10 cellular contexts compared by ENCODE assay signal in the genomic region with DNA sequence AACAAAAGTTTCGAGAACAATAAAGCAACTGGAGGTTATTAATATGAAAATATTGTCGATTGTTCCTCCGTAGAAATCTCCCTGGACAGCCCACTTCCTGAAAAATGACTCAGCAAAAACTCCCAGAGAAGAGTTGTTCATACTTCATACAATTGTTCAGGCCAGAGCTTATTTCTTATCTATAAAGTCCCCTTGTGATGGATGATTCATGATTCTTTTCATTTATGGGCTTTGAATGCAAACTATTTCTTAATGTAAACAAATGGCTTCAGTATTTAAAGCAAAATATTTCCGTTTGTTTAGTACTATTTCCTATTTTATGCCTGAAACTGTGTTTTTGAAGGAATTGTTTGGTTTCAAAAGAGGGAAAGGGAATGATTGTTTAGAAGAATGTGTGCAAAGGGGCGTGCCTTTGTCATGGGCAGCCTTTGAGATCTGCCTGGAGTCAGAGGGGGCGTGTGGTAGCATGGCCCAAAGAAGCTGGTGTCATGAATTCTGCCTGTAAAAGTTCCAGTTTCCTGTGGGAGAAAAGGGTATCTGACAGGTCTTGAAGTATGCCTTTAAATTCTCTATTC. TPM values are rescaled to one million over a fixed set of nuclear protein-coding genes. Genes with fewer than 3 reads are reported as not detected.
A peak's percentile ranks its signal among the peaks of the same experiment; 100 is the strongest.
DNase-seq lines count a peak whose midpoint lies in the region; ATAC-seq and TF ChIP-seq lines count a peak whose summit lies in the region.
"Had no signal": no experiment of that assay in that cellular context is flagged by ENCODE, and none has a peak within 500 bp of the region (broad histone marks: within the 10 kb centered on the region; RNA-seq: fewer than 3 reads in every experiment).

No MANE protein-coding gene starts in this region.

- no peaks in the 10 kb centered on the region for H3K36me3 ChIP-seq in Panc1 (ENCODE audit: control insufficient read depth, insufficient read depth, low read length)
- H3K36me3 ChIP-seq: uterus had no signal

- CTCF ChIA-PET in Panc1 (lab: Charles Lee), result interaction anchor here (1.2 kb wide), 1 partner anchor 16 kb away, joined by 4 read pairs; no protein-coding TSS in a partner anchor

- no TSS peak for BruUV-seq in Panc1 (replicated peaks; lab: Mats Ljungman, UMichigan)

- H3K4me1 ChIP-seq in Panc1 (ENCODE audit: control insufficient read depth, insufficient read depth, low read length), result no peaks in the 10 kb centered on the region
- H3K4me1 ChIP-seq: uterus had no signal

- H3K9me3 ChIP-seq in Panc1 (ENCODE audit: control insufficient read depth, insufficient read depth, low read depth, low read length), result no peaks in the 10 kb centered on the region
- H3K9me3 ChIP-seq: uterus had no signal

- ATAC-seq in Panc1 (peak; percentile 60), GM18858 (IDR thresholded peaks at IDR 0.05; ENCODE audit: unreplicated experiment) (no peak), HG03520 (IDR thresholded peaks at IDR 0.05; ENCODE audit: unreplicated experiment) (no peak)

- peak overlapping the region; percentile 19; the same call in 1 of the 2 replicates for H3K27ac ChIP-seq in Panc1 (ENCODE audit: low read length)

- peak; percentile 25 for DNase-seq in GM13976 (ENCODE audit: low spot score)
- DNase-seq in Panc1 (ENCODE audit: low read depth, low spot score), result no peak
- DNase-seq in fibroblast of gingiva (ENCODE audit: low read depth), result peak; percentile 68
- peak; percentile 75 for DNase-seq in retinal pigment epithelial cell (ENCODE audit: low read depth)
- no peak for DNase-seq in effector CD4-positive, alpha-beta T cell
- no peak for DNase-seq in NCI-H146 (lab: John Stamatoyannopoulos, UW)
- DNase-seq: activated CD4-positive, CD25-positive, alpha-beta regulatory T cell; uterus had no signal

- in situ Hi-C loops in GM13976 (cut with MboI; ENCODE audit: low sequenced_read_pairs, unreplicated experiment), result no loop called here
- in situ Hi-C loops in Panc1 (cut with HindIII; ENCODE audit: low pct_unique_long_range_greater_than_20kb, low sequenced_read_pairs), result no loop called here

- peaks cover 3% of the 10 kb centered on the region; the same call in 1 of the 2 replicates for H3K27me3 ChIP-seq in Panc1 (ENCODE audit: control insufficient read depth, insufficient read depth, low read length)
- H3K27me3 ChIP-seq: uterus had no signal

- H3K4me3 ChIP-seq in Panc1 (ENCODE audit: low read depth in 2 of 2, low read length in 2 of 2) (no peak overlapping the region), retinal pigment epithelial cell (ENCODE audit: low read length) (no peak overlapping the region)
- H3K4me3 ChIP-seq: uterus had no signal

- intact Hi-C loops in Panc1 (cut with micrococcal nuclease; ENCODE audit: unreplicated experiment), result no loop called here

- POLR2A ChIA-PET in Panc1 (lab: Charles Lee), result no interaction called here

- TF ChIP-seq CTCF in GM13976 (IDR thresholded peaks at IDR 0.05; ENCODE audit: borderline replicate concordance, control extremely low read depth, extremely low read depth, insufficient read depth, missing control alignments), result no peak
- no peak for TF ChIP-seq CTCF in Panc1 (IDR thresholded peaks at IDR 0.05)
- TF ChIP-seq CTCF in retinal pigment epithelial cell (conservative IDR thresholded peaks at IDR 0.05; ENCODE audit: low read depth, low read length), result no peak

RNA-seq across cellular contexts. Expression of a gene that starts 26.2 kb away (rescaled TPM):
- total RNA-seq in Panc1 (2021; ENCODE audit: unreplicated experiment), result 17.0 TPM
- polyA plus RNA-seq in Panc1 (2012; ENCODE audit: insufficient read length), result 7.8 TPM

Comparison
In these comparisons a context has a peak if more than half of its experiments do, and no peak if none do; other contexts are left out.
1. DNase-seq: peak in GM13976 (single experiment), fibroblast of gingiva (single experiment) and retinal pigment epithelial cell (single experiment); none in Panc1 (single experiment), effector CD4-positive, alpha-beta T cell (single experiment) and NCI-H146 (single experiment).